In the genomic region with DNA sequence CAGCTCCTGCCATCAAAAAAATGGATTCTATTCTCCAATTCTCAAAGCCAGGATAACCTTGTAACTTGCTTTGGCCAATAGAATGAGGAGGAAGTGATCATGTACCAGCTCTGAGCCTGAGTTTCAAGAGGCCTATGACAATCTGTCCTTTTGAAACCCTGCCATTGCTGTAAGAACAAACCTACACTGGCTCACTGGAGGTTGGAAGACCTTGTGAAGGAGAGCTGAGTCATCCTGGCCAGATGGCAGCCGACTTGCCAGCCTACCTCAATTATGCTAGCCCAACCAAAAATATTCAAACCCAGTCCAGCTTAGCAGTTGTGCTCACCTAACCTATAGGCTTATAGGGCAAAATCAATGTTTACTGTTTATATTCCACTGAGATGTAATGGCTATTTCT, we compare ENCODE assay signal across 13 cellular contexts.
DNase-seq lines count a peak whose midpoint lies in the region; ATAC-seq, FAIRE-seq and TF ChIP-seq lines count a peak whose summit lies in the region.
"Had no signal": no experiment of that assay in that cellular context is flagged by ENCODE, and none has a peak within 500 bp of the region (broad histone marks: within the 10 kb centered on the region; RNA-seq: fewer than 3 reads in every experiment).

No MANE protein-coding gene starts in this region.

- H2AK9ac ChIP-seq in IMR-90 (replicated peaks; ENCODE audit: low read depth, low read length, poor library complexity) = no peak overlapping the region

- peak overlapping the region; percentile 57 for H3K14ac ChIP-seq in IMR-90 (replicated peaks; ENCODE audit: low read depth, low read length)

- in situ Hi-C loops in IMR-90 (cut with MboI; ENCODE audit: low sequenced_read_pairs) = no loop called here

- H3K4me3 ChIP-seq in AG10803 (ENCODE audit: low read length) = no peak overlapping the region
- H3K4me3 ChIP-seq in IMR-90 (ENCODE audit: insufficient read depth, low read depth, low read length) = no peak overlapping the region
- H3K4me3 ChIP-seq in foreskin fibroblast (ENCODE audit: low read depth in 1 of 2, low read length in 2 of 2) = no peak overlapping the region
- H3K4me3 ChIP-seq in small intestine (ENCODE audit: low read depth in 1 of 2, low read length in 2 of 2) = no peak overlapping the region
- H3K4me3 ChIP-seq: SJSA1 had no signal

- no peaks in the 10 kb centered on the region for H4K20me1 ChIP-seq in IMR-90 (ENCODE audit: insufficient read depth, low read length)

- intact Hi-C loops in IMR-90 (cut with micrococcal nuclease) = no loop called here

- H2BK20ac ChIP-seq in IMR-90 (ENCODE audit: low read depth, low read length) = peak overlapping the region; percentile 35

- peak overlapping the region; percentile 21; the same call in 1 of the 2 replicates for H4K5ac ChIP-seq in IMR-90 (ENCODE audit: low read depth, low read length)

- peak overlapping the region; percentile 2; the same call in 1 of the 2 replicates for H4K91ac ChIP-seq in IMR-90 (ENCODE audit: insufficient read depth, low read depth, low read length)

- no peak for TF ChIP-seq RAD21 in IMR-90 (IDR thresholded peaks at IDR 0.05; ENCODE audit: low read length)

- no peak overlapping the region for H3K23ac ChIP-seq in IMR-90 (ENCODE audit: low read depth, low read length)

- H3K36me3 ChIP-seq in IMR-90 (ENCODE audit: control insufficient read depth, insufficient read depth, low read length) = no peaks in the 10 kb centered on the region
- H3K36me3 ChIP-seq in small intestine (ENCODE audit: control insufficient read depth in 2 of 2, insufficient read depth in 2 of 2, low read length in 2 of 2) = no peaks in the 10 kb centered on the region
- H3K36me3 ChIP-seq: SJSA1 had no signal

- H3K4me1 ChIP-seq in IMR-90 (ENCODE audit: control insufficient read depth, insufficient read depth, low read length) (peaks cover 7% of the 10 kb centered on the region; the same call in 1 of the 2 replicates), small intestine (ENCODE audit: control insufficient read depth in 2 of 2, insufficient read depth in 1 of 2, low read depth in 1 of 2, low read length in 1 of 2) (no peaks in the 10 kb centered on the region)

- H3K27me3 ChIP-seq in IMR-90 (ENCODE audit: control insufficient read depth, insufficient read depth, low read length) (no peaks in the 10 kb centered on the region), small intestine (ENCODE audit: control insufficient read depth in 2 of 2, insufficient read depth in 2 of 2, low read length in 2 of 2) (no peaks in the 10 kb centered on the region)
- H3K27me3 ChIP-seq: SJSA1 had no signal

- H4K8ac ChIP-seq in IMR-90 (ENCODE audit: low read depth in 2 of 2, low read length in 2 of 2) = peak overlapping the region; percentile 9 to 47; a peak in 3 of 4 replicates

- peak overlapping the region; percentile 47; the same call in 1 of the 2 replicates for H3K18ac ChIP-seq in IMR-90 (ENCODE audit: low read depth, low read length)

- dilution Hi-C loops in IMR-90 (cut with HindIII; ENCODE audit: low sequenced_read_pairs, unreplicated experiment) = no loop called here

- peak overlapping the region; percentile 48; the same call in 1 of the 2 replicates for H2BK120ac ChIP-seq in IMR-90 (ENCODE audit: low read depth, low read length)

- H3K56ac ChIP-seq in IMR-90 (ENCODE audit: extremely low read depth, insufficient read depth, low read length) = no peak overlapping the region

- no peak overlapping the region; the same call in 2 of the 3 replicates for H2BK15ac ChIP-seq in IMR-90 (ENCODE audit: low read depth, low read length)

- H3K79me1 ChIP-seq in IMR-90 (ENCODE audit: low read depth in 1 of 2, low read length in 2 of 2) = no peaks in the 10 kb centered on the region

- no peak overlapping the region for H3K9ac ChIP-seq in IMR-90 (ENCODE audit: low read depth, low read length)

- peak overlapping the region; percentile 36; the same call in 1 of the 2 replicates for H2AK5ac ChIP-seq in IMR-90 (ENCODE audit: low read depth, low read length)

- peak overlapping the region; percentile 14; the same call in 1 of the 2 replicates for H3K4ac ChIP-seq in IMR-90 (ENCODE audit: low read depth, low read length)

- H3K4me2 ChIP-seq in IMR-90 (ENCODE audit: low read depth, low read length) = no peak overlapping the region

- no TSS peak for BruUV-seq in IMR-90 (replicated peaks; lab: Mats Ljungman, UMichigan)

- H2BK5ac ChIP-seq in IMR-90 (ENCODE audit: low read depth, low read length, poor library complexity, severe bottlenecking) = peak overlapping the region; percentile 40

- no peak for TF ChIP-seq POLR2A in IMR-90 (IDR thresholded peaks at IDR 0.05; ENCODE audit: low read depth, low read length)

- FAIRE-seq in small intestine (lab: Jason Lieb, UNC) = no peak

- no peak for TF ChIP-seq CTCF in AG10803 (conservative IDR thresholded peaks at IDR 0.05; ENCODE audit: low read length)
- TF ChIP-seq CTCF in IMR-90 (conservative IDR thresholded peaks at IDR 0.05; ENCODE audit: low read depth, low read length) = no peak
- no peak for TF ChIP-seq CTCF in foreskin fibroblast (IDR thresholded peaks at IDR 0.05; ENCODE audit: low read depth, low read length)

- ATAC-seq in IMR-90 (ENCODE audit: low read depth) (peak; percentile 56), HG02938 (IDR thresholded peaks at IDR 0.05; ENCODE audit: unreplicated experiment) (no peak)

- WGBS in IMR-90 (ENCODE audit: extremely low coverage in 2 of 2, insufficient read length in 1 of 2), 2 experiments = no CpG with 5 or more reads among the region's 1 CpG
- WGBS in small intestine, 3 donors = 54 to 79% (median 67%) methylated on average over 1 of the region's 1 CpG

- H3K27ac ChIP-seq in IMR-90 (ENCODE audit: insufficient read depth, low read length) (no peak overlapping the region), small intestine (ENCODE audit: low read depth in 1 of 2, low read length in 1 of 2) (no peak overlapping the region)
- H3K27ac ChIP-seq: SJSA1 had no signal

- peaks cover 3% of the 10 kb centered on the region; the same call in 1 of the 2 replicates for H3K9me3 ChIP-seq in IMR-90 (ENCODE audit: control insufficient read depth, insufficient read depth, low read length)
- no peaks in the 10 kb centered on the region for H3K9me3 ChIP-seq in small intestine (ENCODE audit: control insufficient read depth, low read depth)
- H3K9me3 ChIP-seq: SJSA1 had no signal

- DNase-seq in AG10803 (ENCODE audit: low read depth) (peak; percentile 62), IMR-90 (peak; percentile 53), SHP77 (lab: John Stamatoyannopoulos, UW) (peak; percentile 25 to 63), foreskin fibroblast (peak; percentile 66 to 75), T-helper 9 cell (no peak), NCI-H748 treated with DMSO at 0.1 percent for 48 hours (lab: John Stamatoyannopoulos, UW) (no peak), small intestine (no peak)
- DNase-seq: activated CD4-positive, alpha-beta T cell treated with anti-CD3 and anti-CD28 coated beads, Interleukin-2, amount 10 ng/mL, durations not matched to agents 24 days and 14 days; activated naive CD4-positive, alpha-beta T cell treated with anti-CD3 and anti-CD28 coated beads for 36 hours; naive B cell; NCI-H2107 had no signal

- POLR2A ChIA-PET in IMR-90 (lab: Charles Lee; ENCODE audit: unreplicated experiment) = no interaction called here

- CTCF ChIA-PET in IMR-90 (lab: Yijun Ruan, JAX) = interaction anchor here (1.0 kb wide), 1 partner anchor 31 kb away, joined by 3 read pairs; no protein-coding TSS in a partner anchor

- H2AFZ ChIP-seq in IMR-90 (replicated peaks; ENCODE audit: low read length, poor library complexity) = peak overlapping the region; percentile 48

- no peaks in the 10 kb centered on the region for H3K9me1 ChIP-seq in IMR-90 (ENCODE audit: insufficient read depth, low read length)

TF ChIP-seq in IMR-90, 13 proteins besides CTCF, POLR2A, EP300 and RAD21:
- TF ChIP-seq RFX5 (IDR thresholded peaks at IDR 0.05; ENCODE audit: low read depth, low read length) (no peak), RCOR1 (IDR thresholded peaks at IDR 0.05; ENCODE audit: insufficient replicate concordance, low read length) (no peak), MAZ (IDR thresholded peaks at IDR 0.05; ENCODE audit: borderline replicate concordance, low read depth, low read length) (no peak), NFE2L2 (IDR thresholded peaks at IDR 0.05; ENCODE audit: low read depth, low read length) (peak; percentile 21; the same call in 1 of the 2 replicates), CEBPB (IDR thresholded peaks at IDR 0.05; ENCODE audit: low read depth, low read length) (no peak), FOS (IDR thresholded peaks at IDR 0.05; ENCODE audit: low read depth, low read length) (no peak)

Comparison
In these comparisons a context has a peak if more than half of its experiments do, and no peak if none do; other contexts are left out.
1. DNase-seq: peak in AG10803 (single experiment), IMR-90 (single experiment), SHP77 (2 of 2) and foreskin fibroblast (2 of 2); none in T-helper 9 cell (single experiment), NCI-H748 treated with DMSO at 0.1 percent for 48 hours (single experiment) and small intestine (single experiment).